2 cellular contexts compared by ENCODE assay signal in genomic region chr14:104705340-104706047, GRCh38.
TF ChIP-seq lines count a peak whose summit lies in the region.

No MANE protein-coding gene starts in this region.

TF ChIP-seq in HCT116, 20 proteins besides CTCF, POLR2A, EP300 and RAD21:
- TF ChIP-seq POLR2AphosphoS5 (IDR thresholded peaks at IDR 0.05; ENCODE audit: low read depth, low read length) = no peak
- TF ChIP-seq SIN3A (IDR thresholded peaks at IDR 0.05; ENCODE audit: low read depth) = no peak
- TF ChIP-seq FOSL1 (IDR thresholded peaks at IDR 0.05; ENCODE audit: low read depth) = no peak
- TF ChIP-seq ATF3 (IDR thresholded peaks at IDR 0.05) = no peak
- no peak for TF ChIP-seq EZH2phosphoT487 (IDR thresholded peaks at IDR 0.05; ENCODE audit: borderline replicate concordance)
- TF ChIP-seq ZNF274 (IDR thresholded peaks at IDR 0.05; ENCODE audit: low read depth, low read length) = no peak
- no peak for TF ChIP-seq SP1 (IDR thresholded peaks at IDR 0.05; ENCODE audit: low read depth)
- no peak for TF ChIP-seq YY1 (IDR thresholded peaks at IDR 0.05; ENCODE audit: extremely low read depth, insufficient replicate concordance, low read depth, low read length)
- TF ChIP-seq CBX3 (IDR thresholded peaks at IDR 0.05; ENCODE audit: low read depth) = no peak
- no peak for TF ChIP-seq EGR1 (IDR thresholded peaks at IDR 0.05; ENCODE audit: low read depth)
- TF ChIP-seq SRF (IDR thresholded peaks at IDR 0.05; ENCODE audit: low read depth) = no peak
- TF ChIP-seq CEBPB (IDR thresholded peaks at IDR 0.05; ENCODE audit: low read depth) = no peak

TF ChIP-seq in SK-N-SH treated with all-trans-retinoic acid at 6 μM for 48 hours, 23 proteins besides CTCF, POLR2A, EP300 and RAD21:
- TF ChIP-seq SNAI2 (CRISPR knock-in tag; IDR thresholded peaks at IDR 0.05) (no peak), ZNF8 (CRISPR knock-in tag; IDR thresholded peaks at IDR 0.05) (no peak), ESRRG (CRISPR knock-in tag; IDR thresholded peaks at IDR 0.05) (no peak), PATZ1 (CRISPR knock-in tag; IDR thresholded peaks at IDR 0.05; ENCODE audit: borderline replicate concordance) (no peak), ZNF565 (CRISPR knock-in tag; conservative IDR thresholded peaks at IDR 0.05; ENCODE audit: low read depth) (no peak), CREB5 (CRISPR knock-in tag; IDR thresholded peaks at IDR 0.05; ENCODE audit: low read depth) (no peak), TOX (CRISPR knock-in tag; IDR thresholded peaks at IDR 0.05; ENCODE audit: borderline replicate concordance) (no peak), POU6F1 (CRISPR knock-in tag; IDR thresholded peaks at IDR 0.05; ENCODE audit: borderline replicate concordance, low read depth) (no peak)
TF ChIP-seq in SK-N-SH treated with all-trans-retinoic acid at 6 μM for 48 hours: peak in this region for 0.
